8 cellular contexts compared by ENCODE assay signal in genomic region chr1:81801032-81801833, GRCh38. TPM values are rescaled to one million over a fixed set of nuclear protein-coding genes. Genes with fewer than 3 reads are reported as not detected.
DNase-seq lines count a peak whose midpoint lies in the region; ATAC-seq and TF ChIP-seq lines count a peak whose summit lies in the region.

No MANE protein-coding gene starts in this region.

- H3K27ac Mint-ChIP-seq in activated naive CD8-positive, alpha-beta T cell: no peak overlapping the region
- H3K27ac Mint-ChIP-seq in osteocyte (ENCODE audit: unreplicated experiment): peak overlapping the region; percentile 96
- no peak overlapping the region for H3K27ac Mint-ChIP-seq in activated T-helper 17 cell treated with anti-CD3 and anti-CD28 coated beads, Interleukin-2, amount 50 U/mL, for 72 hours

- H3K9me3 Mint-ChIP-seq in activated naive CD8-positive, alpha-beta T cell (ENCODE audit: low read depth): no peaks in the 10 kb centered on the region
- no peaks in the 10 kb centered on the region for H3K9me3 Mint-ChIP-seq in osteocyte (ENCODE audit: unreplicated experiment)
- no peaks in the 10 kb centered on the region for H3K9me3 Mint-ChIP-seq in activated T-helper 17 cell treated with anti-CD3 and anti-CD28 coated beads, Interleukin-2, amount 50 U/mL, for 72 hours

- DNase-seq in DMS114 treated with DMSO at 0.1 percent for 48 hours (lab: John Stamatoyannopoulos, UW; ENCODE audit: unreplicated experiment): peak; percentile 86
- DNase-seq in NCI-H2171 (lab: John Stamatoyannopoulos, UW): peak; percentile 81
- peak; percentile 82 for DNase-seq in Right ventricle myocardium superior
- DNase-seq in osteocyte (ENCODE audit: extremely low spot score, unreplicated experiment): peak; percentile 90

- intact Hi-C loops in Right ventricle myocardium superior (cut with DNase I): no loop called here

- peak overlapping the region; percentile 57 for H3K4me3 Mint-ChIP-seq in activated naive CD8-positive, alpha-beta T cell
- peak overlapping the region; percentile 91 for H3K4me3 Mint-ChIP-seq in osteocyte (ENCODE audit: unreplicated experiment)
- H3K4me3 Mint-ChIP-seq in activated T-helper 17 cell treated with anti-CD3 and anti-CD28 coated beads, Interleukin-2, amount 50 U/mL, for 72 hours: no peak overlapping the region

- H3K27me3 Mint-ChIP-seq in activated naive CD8-positive, alpha-beta T cell: peaks cover 20% of the 10 kb centered on the region
- peaks cover 9% of the 10 kb centered on the region for H3K27me3 Mint-ChIP-seq in osteocyte (ENCODE audit: unreplicated experiment)
- H3K27me3 Mint-ChIP-seq in activated T-helper 17 cell treated with anti-CD3 and anti-CD28 coated beads, Interleukin-2, amount 50 U/mL, for 72 hours: peaks cover 21% of the 10 kb centered on the region

- ATAC-seq in HG02642 (IDR thresholded peaks at IDR 0.05; ENCODE audit: poor library complexity, unreplicated experiment): peak; percentile 74
- ATAC-seq in Right ventricle myocardium superior (ENCODE audit: poor library complexity): peak; percentile 89
- no peak for ATAC-seq in HG03025 (IDR thresholded peaks at IDR 0.05; ENCODE audit: low FRiP score, unreplicated experiment)
- no peak for ATAC-seq in activated T-helper 17 cell treated with anti-CD3 and anti-CD28 coated beads, Interleukin-2, amount 50 U/mL, for 72 hours (replicated peaks)

- peaks cover 6% of the 10 kb centered on the region for H3K4me1 Mint-ChIP-seq in activated naive CD8-positive, alpha-beta T cell (ENCODE audit: low read depth)
- H3K4me1 Mint-ChIP-seq in osteocyte (ENCODE audit: unreplicated experiment): peaks cover 32% of the 10 kb centered on the region
- H3K4me1 Mint-ChIP-seq in activated T-helper 17 cell treated with anti-CD3 and anti-CD28 coated beads, Interleukin-2, amount 50 U/mL, for 72 hours: peaks cover 4% of the 10 kb centered on the region

- no peaks in the 10 kb centered on the region for H3K36me3 Mint-ChIP-seq in activated naive CD8-positive, alpha-beta T cell
- H3K36me3 Mint-ChIP-seq in osteocyte (ENCODE audit: unreplicated experiment): no peaks in the 10 kb centered on the region
- no peaks in the 10 kb centered on the region for H3K36me3 Mint-ChIP-seq in activated T-helper 17 cell treated with anti-CD3 and anti-CD28 coated beads, Interleukin-2, amount 50 U/mL, for 72 hours (ENCODE audit: low read depth)

- TF ChIP-seq CTCF in osteocyte (IDR thresholded peaks at IDR 0.05): no peak

RNA-seq across cellular contexts. Expression of gene ADGRL2, which starts 0.5 kb away (rescaled TPM):
- total RNA-seq in Right ventricle myocardium superior: 37.9 TPM
- total RNA-seq in osteocyte: 76.3 and 82.6 TPM in 2 replicates
- total RNA-seq in activated T-helper 17 cell treated with anti-CD3 and anti-CD28 coated beads, Interleukin-2, amount 50 U/mL, for 72 hours: not detected

Comparison
In these comparisons a context has a peak if more than half of its experiments do, and no peak if none do; other contexts are left out.
1. ATAC-seq: peak in HG02642 (single experiment) and Right ventricle myocardium superior (single experiment); none in HG03025 (single experiment) and activated T-helper 17 cell treated with anti-CD3 and anti-CD28 coated beads, Interleukin-2, amount 50 U/mL, for 72 hours (single experiment).
2. RNA of gene ADGRL2, which starts 0.5 kb away (total RNA-seq): 76.3 to 82.6 TPM in osteocyte and 37.9 TPM in Right ventricle myocardium superior (single experiment); not detected in activated T-helper 17 cell treated with anti-CD3 and anti-CD28 coated beads, Interleukin-2, amount 50 U/mL, for 72 hours; every median in the first group is over 10 times any median in the second.
3. Peak in every context shown above with its lines, with median percentiles within 50 percentile points of each other: DNase-seq.